ENCODE assay signal across 25 cellular contexts in genomic region chr13:97710797-97711196, GRCh38.
"Had no signal": no experiment of that assay in that cellular context is flagged by ENCODE, and none has a peak within 500 bp of the region (broad histone marks: within the 10 kb centered on the region; RNA-seq: fewer than 3 reads in every experiment).

No MANE protein-coding gene starts in this region.

- H3K9me3 ChIP-seq: ovary, psoas muscle, suprapubic skin, vagina had no signal

- H3K27ac ChIP-seq: coronary artery, esophagus squamous epithelium, heart right ventricle, lower lobe of right lung, ovary, psoas muscle, skin epidermis, suprapubic skin, transverse colon, vagina had no signal

- H3K4me1 ChIP-seq: esophagus squamous epithelium, heart right ventricle, lower lobe of right lung, psoas muscle, suprapubic skin, transverse colon, vagina had no signal

- FAIRE-seq: islet of Langerhans had no signal

- DNase-seq: dermis blood vessel endothelial cell; erythroblast; esophagus squamous epithelium; foreskin melanocyte; glutamatergic neuron; heart right ventricle; hippocampal formation; left ventricle myocardium superior; lower lobe of right lung; natural killer cell; occipital lobe; ovary; posterior cingulate gyrus; psoas muscle; right cardiac atrium; stimulated activated CD4-positive, alpha-beta T cell treated with anti-CD3 and anti-CD28 coated beads, Interleukin-15, amount 100 ng/mL, for 24 hours; stimulated activated CD4-positive, alpha-beta T cell treated with anti-CD3 and anti-CD28 coated beads, Interleukin-2, amount 100 ng/mL, for 48 hours; stimulated activated naive CD4-positive, alpha-beta T cell; stimulated activated naive CD8-positive, alpha-beta T cell treated with anti-CD3 and anti-CD28 coated beads, Interleukin-15, amount 100 ng/mL, for 72 hours; transverse colon had no signal

- H3K4me3 ChIP-seq: coronary artery, esophagus squamous epithelium, heart right ventricle, lower lobe of right lung, ovary, psoas muscle, skin epidermis, suprapubic skin, transverse colon, vagina had no signal

- H3K27me3 ChIP-seq: esophagus squamous epithelium, heart right ventricle, ovary, suprapubic skin, transverse colon, vagina had no signal

- H3K36me3 ChIP-seq: esophagus squamous epithelium, heart right ventricle, lower lobe of right lung, ovary, suprapubic skin, transverse colon, vagina had no signal

- ATAC-seq: heart right ventricle; left ventricle myocardium superior; lower lobe of right lung; natural killer cell; psoas muscle; right cardiac atrium; stimulated activated naive CD8-positive, alpha-beta T cell treated with anti-CD3 and anti-CD28 coated beads, Interleukin-15, amount 100 ng/mL, for 72 hours had no signal
